3 cellular contexts compared by ENCODE assay signal in the genomic region with DNA sequence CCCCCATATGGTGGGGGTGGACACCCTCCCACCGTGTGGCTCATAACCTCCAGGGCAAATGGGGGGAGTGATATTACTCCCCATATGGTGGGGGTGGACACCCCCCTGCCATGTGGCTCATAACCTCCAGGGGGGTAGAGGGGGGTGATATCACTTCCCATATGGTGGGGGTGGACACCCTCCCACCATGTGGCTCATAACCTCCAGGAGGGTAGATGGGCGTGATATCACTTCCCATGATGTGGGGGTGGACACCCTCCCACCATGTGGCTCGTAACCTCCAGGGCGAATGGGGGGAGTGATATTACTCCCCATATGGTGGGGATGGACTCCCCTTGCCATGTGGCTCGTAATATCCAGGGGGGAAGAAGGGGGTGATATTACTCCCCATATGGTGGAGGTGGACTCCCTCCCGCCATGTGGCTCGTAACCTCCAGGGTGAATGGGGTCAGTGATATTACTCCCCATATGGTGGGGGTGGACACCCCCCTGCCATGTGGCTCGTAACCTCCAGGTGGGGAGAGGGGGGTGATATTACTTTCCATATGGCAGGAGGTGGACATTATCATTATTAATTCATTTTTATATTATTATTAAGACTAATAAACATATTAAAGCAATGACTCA.
TF ChIP-seq lines count a peak whose summit lies in the region.

No MANE protein-coding gene starts in this region.

TF ChIP-seq in SK-N-SH, 30 proteins besides CTCF, POLR2A, EP300 and RAD21 (continued from another document):
- TF ChIP-seq RXRA (IDR thresholded peaks at IDR 0.05; ENCODE audit: borderline replicate concordance, low read depth), result no peak
- TF ChIP-seq TEAD4 (IDR thresholded peaks at IDR 0.05; ENCODE audit: borderline replicate concordance, insufficient read depth), result no peak
- no peak for TF ChIP-seq MEF2A (IDR thresholded peaks at IDR 0.05; ENCODE audit: borderline replicate concordance, low read depth)
- TF ChIP-seq JUND (IDR thresholded peaks at IDR 0.05), result no peak
- no peak for TF ChIP-seq GABPA (IDR thresholded peaks at IDR 0.05; ENCODE audit: low read depth)
- TF ChIP-seq ELF1 (IDR thresholded peaks at IDR 0.05), result no peak
- no peak for TF ChIP-seq FOSL2 (IDR thresholded peaks at IDR 0.05; ENCODE audit: borderline replicate concordance, low read depth)
- no peak for TF ChIP-seq EZH2phosphoT487 (IDR thresholded peaks at IDR 0.05; ENCODE audit: borderline replicate concordance, low read depth)
- TF ChIP-seq NFIC (IDR thresholded peaks at IDR 0.05; ENCODE audit: borderline replicate concordance), result no peak
- no peak for TF ChIP-seq GATA2 (CRISPR knock-in tag; IDR thresholded peaks at IDR 0.05)
- TF ChIP-seq, protein P1, sequence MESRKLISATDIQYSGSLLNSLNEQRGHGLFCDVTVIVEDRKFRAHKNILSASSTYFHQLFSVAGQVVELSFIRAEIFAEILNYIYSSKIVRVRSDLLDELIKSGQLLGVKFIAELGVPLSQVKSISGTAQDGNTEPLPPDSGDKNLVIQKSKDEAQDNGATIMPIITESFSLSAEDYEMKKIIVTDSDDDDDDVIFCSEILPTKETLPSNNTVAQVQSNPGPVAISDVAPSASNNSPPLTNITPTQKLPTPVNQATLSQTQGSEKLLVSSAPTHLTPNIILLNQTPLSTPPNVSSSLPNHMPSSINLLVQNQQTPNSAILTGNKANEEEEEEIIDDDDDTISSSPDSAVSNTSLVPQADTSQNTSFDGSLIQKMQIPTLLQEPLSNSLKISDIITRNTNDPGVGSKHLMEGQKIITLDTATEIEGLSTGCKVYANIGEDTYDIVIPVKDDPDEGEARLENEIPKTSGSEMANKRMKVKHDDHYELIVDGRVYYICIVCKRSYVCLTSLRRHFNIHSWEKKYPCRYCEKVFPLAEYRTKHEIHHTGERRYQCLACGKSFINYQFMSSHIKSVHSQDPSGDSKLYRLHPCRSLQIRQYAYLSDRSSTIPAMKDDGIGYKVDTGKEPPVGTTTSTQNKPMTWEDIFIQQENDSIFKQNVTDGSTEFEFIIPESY (IDR thresholded peaks at IDR 0.05; ENCODE audit: borderline replicate concordance, low read depth), result no peak
- no peak for TF ChIP-seq SIN3A (IDR thresholded peaks at IDR 0.05; ENCODE audit: borderline replicate concordance, low read depth, low read length)
- TF ChIP-seq, protein P2, sequence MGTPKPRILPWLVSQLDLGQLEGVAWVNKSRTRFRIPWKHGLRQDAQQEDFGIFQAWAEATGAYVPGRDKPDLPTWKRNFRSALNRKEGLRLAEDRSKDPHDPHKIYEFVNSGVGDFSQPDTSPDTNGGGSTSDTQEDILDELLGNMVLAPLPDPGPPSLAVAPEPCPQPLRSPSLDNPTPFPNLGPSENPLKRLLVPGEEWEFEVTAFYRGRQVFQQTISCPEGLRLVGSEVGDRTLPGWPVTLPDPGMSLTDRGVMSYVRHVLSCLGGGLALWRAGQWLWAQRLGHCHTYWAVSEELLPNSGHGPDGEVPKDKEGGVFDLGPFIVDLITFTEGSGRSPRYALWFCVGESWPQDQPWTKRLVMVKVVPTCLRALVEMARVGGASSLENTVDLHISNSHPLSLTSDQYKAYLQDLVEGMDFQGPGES (IDR thresholded peaks at IDR 0.05; ENCODE audit: low read depth, low read length), result no peak
- TF ChIP-seq SMC3 (IDR thresholded peaks at IDR 0.05; ENCODE audit: low read depth, low read length), result no peak
- no peak for TF ChIP-seq FOXJ3 (CRISPR knock-in tag; IDR thresholded peaks at IDR 0.05)
- TF ChIP-seq RCOR1 (IDR thresholded peaks at IDR 0.05; ENCODE audit: low read length), result no peak
- TF ChIP-seq RFX5 (IDR thresholded peaks at IDR 0.05; ENCODE audit: low read length), result no peak
- TF ChIP-seq USF1 (IDR thresholded peaks at IDR 0.05; ENCODE audit: borderline replicate concordance, low read depth), result no peak

TF ChIP-seq in SK-N-SH treated with all-trans-retinoic acid at 6 μM for 48 hours, 23 proteins besides CTCF, POLR2A, EP300 and RAD21 (continued from another document):
- TF ChIP-seq BACH2 (CRISPR knock-in tag; IDR thresholded peaks at IDR 0.05; ENCODE audit: borderline replicate concordance), result no peak
- no peak for TF ChIP-seq ARNTL (CRISPR knock-in tag; IDR thresholded peaks at IDR 0.05; ENCODE audit: borderline replicate concordance, low read depth)
- no peak for TF ChIP-seq TCF4 (CRISPR knock-in tag; IDR thresholded peaks at IDR 0.05; ENCODE audit: borderline replicate concordance)
- TF ChIP-seq POU6F1 (CRISPR knock-in tag; IDR thresholded peaks at IDR 0.05; ENCODE audit: borderline replicate concordance, low read depth), result no peak
- no peak for TF ChIP-seq SNAI2 (CRISPR knock-in tag; IDR thresholded peaks at IDR 0.05)
- no peak for TF ChIP-seq CREB5 (CRISPR knock-in tag; IDR thresholded peaks at IDR 0.05; ENCODE audit: low read depth)
- no peak for TF ChIP-seq ISL1 (CRISPR knock-in tag; IDR thresholded peaks at IDR 0.05)
- no peak for TF ChIP-seq ESRRG (CRISPR knock-in tag; IDR thresholded peaks at IDR 0.05)
- no peak for TF ChIP-seq CSDC2 (CRISPR knock-in tag; IDR thresholded peaks at IDR 0.05)
- no peak for TF ChIP-seq GLIS3 (CRISPR knock-in tag; IDR thresholded peaks at IDR 0.05)
- TF ChIP-seq, protein P3, sequence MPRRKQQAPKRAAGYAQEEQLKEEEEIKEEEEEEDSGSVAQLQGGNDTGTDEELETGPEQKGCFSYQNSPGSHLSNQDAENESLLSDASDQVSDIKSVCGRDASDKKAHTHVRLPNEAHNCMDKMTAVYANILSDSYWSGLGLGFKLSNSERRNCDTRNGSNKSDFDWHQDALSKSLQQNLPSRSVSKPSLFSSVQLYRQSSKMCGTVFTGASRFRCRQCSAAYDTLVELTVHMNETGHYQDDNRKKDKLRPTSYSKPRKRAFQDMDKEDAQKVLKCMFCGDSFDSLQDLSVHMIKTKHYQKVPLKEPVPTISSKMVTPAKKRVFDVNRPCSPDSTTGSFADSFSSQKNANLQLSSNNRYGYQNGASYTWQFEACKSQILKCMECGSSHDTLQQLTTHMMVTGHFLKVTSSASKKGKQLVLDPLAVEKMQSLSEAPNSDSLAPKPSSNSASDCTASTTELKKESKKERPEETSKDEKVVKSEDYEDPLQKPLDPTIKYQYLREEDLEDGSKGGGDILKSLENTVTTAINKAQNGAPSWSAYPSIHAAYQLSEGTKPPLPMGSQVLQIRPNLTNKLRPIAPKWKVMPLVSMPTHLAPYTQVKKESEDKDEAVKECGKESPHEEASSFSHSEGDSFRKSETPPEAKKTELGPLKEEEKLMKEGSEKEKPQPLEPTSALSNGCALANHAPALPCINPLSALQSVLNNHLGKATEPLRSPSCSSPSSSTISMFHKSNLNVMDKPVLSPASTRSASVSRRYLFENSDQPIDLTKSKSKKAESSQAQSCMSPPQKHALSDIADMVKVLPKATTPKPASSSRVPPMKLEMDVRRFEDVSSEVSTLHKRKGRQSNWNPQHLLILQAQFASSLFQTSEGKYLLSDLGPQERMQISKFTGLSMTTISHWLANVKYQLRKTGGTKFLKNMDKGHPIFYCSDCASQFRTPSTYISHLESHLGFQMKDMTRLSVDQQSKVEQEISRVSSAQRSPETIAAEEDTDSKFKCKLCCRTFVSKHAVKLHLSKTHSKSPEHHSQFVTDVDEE (CRISPR knock-in tag; IDR thresholded peaks at IDR 0.05), result no peak

TF ChIP-seq in GM12891, 5 proteins besides CTCF, POLR2A, EP300 and RAD21 (continued from another document):
- no peak for TF ChIP-seq POLR2AphosphoS5 (IDR thresholded peaks at IDR 0.05; ENCODE audit: low read depth, low read length)
- no peak for TF ChIP-seq POU2F2 (IDR thresholded peaks at IDR 0.05; ENCODE audit: low read depth, low read length)
- TF ChIP-seq SPI1 (IDR thresholded peaks at IDR 0.05; ENCODE audit: low read depth, low read length), result no peak
- TF ChIP-seq TAF1 (IDR thresholded peaks at IDR 0.05; ENCODE audit: low read depth, low read length), result no peak
